Comparison of ENCODE assay signal across 8 cellular contexts in genomic region chr12:6764011-6764828, GRCh38. TPM values are rescaled to one million over a fixed set of nuclear protein-coding genes. Genes with fewer than 3 reads are reported as not detected.
DNase-seq lines count a peak whose midpoint lies in the region; ATAC-seq and TF ChIP-seq lines count a peak whose summit lies in the region.

No MANE protein-coding gene starts in this region.

- peak overlapping the region; percentile 79 for H3K27ac ChIP-seq in ACC112 (ENCODE audit: low read depth, low read length)
- H3K27ac ChIP-seq in SK-N-SH (ENCODE audit: low read depth in 2 of 2, low read length in 1 of 2), result peak overlapping the region; percentile 87 to 99
- peak overlapping the region; percentile 73 to 85 (median 82) for H3K27ac ChIP-seq in gastrocnemius medialis

- H2AFZ ChIP-seq in ACC112 (ENCODE audit: low read length, unreplicated experiment), result peak overlapping the region; percentile 79
- H2AFZ ChIP-seq in SK-N-SH (ENCODE audit: low read depth), result peak overlapping the region; percentile 52; the same call in 1 of the 2 replicates

- peak; percentile 11 to 39 for TF ChIP-seq POLR2A in gastrocnemius medialis (IDR thresholded peaks at IDR 0.05)

- H3K36me3 ChIP-seq in ACC112 (ENCODE audit: insufficient read depth, low read length) (no peaks in the 10 kb centered on the region), SK-N-SH (replicated peaks in 1 of 2; ENCODE audit: control insufficient read depth in 1 of 2, insufficient read depth in 2 of 2, low read length in 1 of 2) (peaks cover 0 to under 1% of the 10 kb centered on the region in 2 experiments), gastrocnemius medialis (no peaks in the 10 kb centered on the region)

- H3K27me3 ChIP-seq in ACC112 (ENCODE audit: insufficient read depth, low read length) (no peaks in the 10 kb centered on the region), SK-N-SH (ENCODE audit: insufficient read depth) (no peaks in the 10 kb centered on the region), gastrocnemius medialis (peaks cover 0 to 9% (median 0%) of the 10 kb centered on the region in 3 donors)

- peak overlapping the region; percentile 45 for H3K9ac ChIP-seq in SK-N-SH

- peaks cover 24% of the 10 kb centered on the region for H4K20me1 ChIP-seq in SK-N-SH (ENCODE audit: insufficient read depth)

- H3K4me1 ChIP-seq in ACC112 (ENCODE audit: control insufficient read depth, insufficient read depth, low read length, unreplicated experiment) (peaks cover 34% of the 10 kb centered on the region), SK-N-SH (ENCODE audit: control insufficient read depth in 1 of 2, insufficient read depth in 2 of 2, low read depth in 1 of 2, low read length in 1 of 2) (peaks cover 20 to 37% of the 10 kb centered on the region in 2 experiments), gastrocnemius medialis (peaks cover 20 to 26% of the 10 kb centered on the region in 2 donors)

- CTCF ChIA-PET in SK-N-SH (lab: Yijun Ruan, JAX), result interaction anchor here (0.8 to 15.2 kb wide), 12 partner anchors 8 to 127 kb away, joined by 3 to 343 read pairs (median 5); partner anchors contain the start of genes LAG3, MLF2, P3H3 and SPSB2

- peak overlapping the region; percentile 71 for H3K4me2 ChIP-seq in SK-N-SH

- no peaks in the 10 kb centered on the region for H3K9me2 ChIP-seq in SK-N-SH

- peak; percentile 50 to 83; a peak in 3 of 4 replicates for TF ChIP-seq EP300 in SK-N-SH (IDR thresholded peaks at IDR 0.05; ENCODE audit: borderline replicate concordance in 1 of 2, low read depth in 1 of 2, low read length in 1 of 2)

- peaks cover 32% of the 10 kb centered on the region for H3K79me2 ChIP-seq in ACC112 (ENCODE audit: control insufficient read depth, insufficient read depth, low read length, unreplicated experiment)
- H3K79me2 ChIP-seq in SK-N-SH (ENCODE audit: insufficient read depth), result peaks cover 28% of the 10 kb centered on the region

- no peaks in the 10 kb centered on the region for H3K9me3 ChIP-seq in SK-N-SH
- H3K9me3 ChIP-seq in gastrocnemius medialis, result no peaks in the 10 kb centered on the region

- H3F3A ChIP-seq in SK-N-SH (replicated peaks; ENCODE audit: insufficient read depth), result peaks cover 13% of the 10 kb centered on the region

- in situ Hi-C loops in gastrocnemius medialis (cut with MboI; ENCODE audit: low sequenced_read_pairs in 4 of 4), result no loop called here

- TF ChIP-seq CTCF in SK-N-SH (IDR thresholded peaks at IDR 0.05) (no peak), gastrocnemius medialis (IDR thresholded peaks at IDR 0.05 in 4 of 5, conservative IDR thresholded peaks at IDR 0.05 in 1 of 5) (no peak)

- TF ChIP-seq RAD21 in SK-N-SH (IDR thresholded peaks at IDR 0.05; ENCODE audit: low read length), result no peak

- DNase-seq in NCI-H1105 treated with DMSO at 0.1 percent for 48 hours (lab: John Stamatoyannopoulos, UW), result peak; percentile 100
- DNase-seq in SK-N-SH, result peak; percentile 88
- peak; percentile 60 for DNase-seq in central memory CD4-positive, alpha-beta T cell
- peak; percentile 90 for DNase-seq in iPS-NIHi11 (ENCODE audit: low spot score)
- DNase-seq in gastrocnemius medialis, result peak; percentile 83 to 86

- WGBS in SK-N-SH (ENCODE audit: low lambda C conversion rate), result 2% methylated on average over 16 of the region's 16 CpGs

- POLR2A ChIA-PET in SK-N-SH (lab: Yijun Ruan, JAX), result interaction anchor here (1.5 kb wide), 1 partner anchor 10 kb away, joined by 11 read pairs; no protein-coding TSS in a partner anchor

- peak overlapping the region; percentile 89 for H3K4me3 ChIP-seq in ACC112 (ENCODE audit: low read depth, low read length)
- peak overlapping the region; percentile 26 to 47 for H3K4me3 ChIP-seq in SK-N-SH (ENCODE audit: low read depth in 2 of 2, low read length in 1 of 2)
- H3K4me3 ChIP-seq in gastrocnemius medialis, result peak overlapping the region; percentile 18 to 50 (median 42)

- ATAC-seq in GM18498 (IDR thresholded peaks at IDR 0.05; ENCODE audit: unreplicated experiment) (peak; percentile 77), HG02798 (IDR thresholded peaks at IDR 0.05; ENCODE audit: poor library complexity, unreplicated experiment) (peak; percentile 85), gastrocnemius medialis (peak; percentile 91 to 93)

- intact Hi-C loops in gastrocnemius medialis (cut with DNase I; ENCODE audit: low total_unique reads), result no loop called here

TF ChIP-seq in SK-N-SH, 30 proteins besides CTCF, POLR2A, EP300 and RAD21 (continues in another document):
- TF ChIP-seq GATA2 (CRISPR knock-in tag; IDR thresholded peaks at IDR 0.05) (no peak), SIN3A (IDR thresholded peaks at IDR 0.05; ENCODE audit: borderline replicate concordance, low read depth, low read length) (peak; percentile 77; the same call in 1 of the 2 replicates), EZH2phosphoT487 (IDR thresholded peaks at IDR 0.05; ENCODE audit: borderline replicate concordance, low read depth) (no peak), CHD2 (IDR thresholded peaks at IDR 0.05; ENCODE audit: low read length, partially characterized antibody) (peak; percentile 71), MXI1 (IDR thresholded peaks at IDR 0.05; ENCODE audit: low read depth, low read length) (0 out of 2 replicates have a peak, but pooled peaks have one; percentile 55), TAF1 (IDR thresholded peaks at IDR 0.05; ENCODE audit: borderline replicate concordance, low read depth, low read length) (0 out of 2 replicates have a peak, but pooled peaks have one; percentile 15), PBX3 (IDR thresholded peaks at IDR 0.05) (peak; percentile 53), RXRA (IDR thresholded peaks at IDR 0.05; ENCODE audit: borderline replicate concordance, low read depth) (no peak), ZBTB33 (IDR thresholded peaks at IDR 0.05; ENCODE audit: borderline replicate concordance, low read depth) (peak; percentile 72; the same call in 1 of the 2 replicates), SMC3 (IDR thresholded peaks at IDR 0.05; ENCODE audit: low read depth, low read length) (no peak), TCF12 (IDR thresholded peaks at IDR 0.05) (0 out of 2 replicates have a peak, but pooled peaks have one; percentile 3), RCOR1 (IDR thresholded peaks at IDR 0.05; ENCODE audit: low read length) (peak; percentile 24; the same call in 1 of the 2 replicates), POLR2AphosphoS5 (IDR thresholded peaks at IDR 0.05; ENCODE audit: low read depth, low read length) (peak; percentile 45; the same call in 1 of the 2 replicates), JUND (IDR thresholded peaks at IDR 0.05) (no peak)

RNA-seq across cellular contexts. Expression of gene PTMS, which starts 1.9 kb away (rescaled TPM):
- 391 and 661 TPM in 2 replicates for polyA plus RNA-seq in SK-N-SH (2012; rRNA removed)
- 526 and 613 TPM in 2 replicates for polyA plus RNA-seq in SK-N-SH (2012; cell fraction: cytosol; rRNA removed)
- polyA plus RNA-seq in SK-N-SH (2012; cell fraction: nucleus; rRNA removed), result 247 and 291 TPM in 2 replicates
- 10 to 100 TPM; 15.0 to 40.4 (median 31.5) TPM for total RNA-seq in gastrocnemius medialis

RNA-seq across cellular contexts. Expression of gene LAG3, which starts 8.1 kb away (rescaled TPM):
- polyA plus RNA-seq in SK-N-SH (2012; rRNA removed), result 0.72 and 1.1 TPM in 2 replicates
- 0.14 and 0.21 TPM in 2 replicates for polyA plus RNA-seq in SK-N-SH (2012; cell fraction: cytosol; rRNA removed)
- polyA plus RNA-seq in SK-N-SH (2012; cell fraction: nucleus; rRNA removed), result 7.2 and 9.8 TPM in 2 replicates
- not detected for total RNA-seq in gastrocnemius medialis

RNA-seq across cellular contexts. Expression of gene MLF2, which starts 11.3 kb away (rescaled TPM):
- polyA plus RNA-seq in SK-N-SH (2012; rRNA removed), result 535 and 624 TPM in 2 replicates
- polyA plus RNA-seq in SK-N-SH (2012; cell fraction: cytosol; rRNA removed), result 310 and 447 TPM in 2 replicates
- polyA plus RNA-seq in SK-N-SH (2012; cell fraction: nucleus; rRNA removed), result 217 and 351 TPM in 2 replicates
- total RNA-seq in gastrocnemius medialis, result 100 to 1,000 TPM; 105 to 181 (median 165) TPM

RNA-seq across cellular contexts. Expression of gene CD4, which starts 25.1 kb away (rescaled TPM):
- polyA plus RNA-seq in SK-N-SH (2012; rRNA removed), result 0.02 TPM in 1 of 2 replicates, not detected in the other
- polyA plus RNA-seq in SK-N-SH (2012; cell fraction: cytosol; rRNA removed), result 0.01 TPM in 2 replicates
- not detected in 2 replicates for polyA plus RNA-seq in SK-N-SH (2012; cell fraction: nucleus; rRNA removed)
- total RNA-seq in gastrocnemius medialis, result 10 to 100 TPM in 1 of 4 donors, 1 to 10 TPM in 3; 1.8 to 12.9 (median 3.8) TPM

RNA-seq across cellular contexts. Expression of gene COPS7A, which starts 40.4 kb away (rescaled TPM):
- 191 and 231 TPM in 2 replicates for polyA plus RNA-seq in SK-N-SH (2012; rRNA removed)
- 134 and 163 TPM in 2 replicates for polyA plus RNA-seq in SK-N-SH (2012; cell fraction: cytosol; rRNA removed)
- 340 and 362 TPM in 2 replicates for polyA plus RNA-seq in SK-N-SH (2012; cell fraction: nucleus; rRNA removed)
- 100 to 1,000 TPM in 2 of 4 donors, 10 to 100 TPM in 2; 82.0 to 132 (median 99.0) TPM for total RNA-seq in gastrocnemius medialis

Comparison
In these comparisons a context has a peak if more than half of its experiments do, and no peak if none do; other contexts are left out.
1. Peak in every context shown above with its lines: DNase-seq, ATAC-seq, H3K4me3 ChIP-seq and H3K27ac ChIP-seq.
2. H3K4me3 ChIP-seq: peak in every context shown above with its lines; median percentile 89 in ACC112; 42 in gastrocnemius medialis; 36 in SK-N-SH.